In genomic region chr19:4539697-4540581, GRCh38 we compare ENCODE assay signal across 11 cellular contexts. TPM values are rescaled to one million over a fixed set of nuclear protein-coding genes. Genes with fewer than 3 reads are reported as not detected.
DNase-seq lines count a peak whose midpoint lies in the region; TF ChIP-seq lines count a peak whose summit lies in the region.
"Had no signal": no experiment of that assay in that cellular context is flagged by ENCODE, and none has a peak within 500 bp of the region (broad histone marks: within the 10 kb centered on the region; RNA-seq: fewer than 3 reads in every experiment).

LRG1 (minus strand) TSS chr19:4540036; CDS start chr19:4540013, 23 bp downstream.

- DNase-seq in activated CD4-positive, alpha-beta T cell treated with anti-CD3 and anti-CD28 coated beads, Interleukin-2, amount 10 ng/mL, durations not matched to agents 24 days and 14 days, result peak; percentile 65
- DNase-seq in activated CD4-positive, alpha-beta T cell treated with anti-CD3 and anti-CD28 coated beads for 1 hour, result no peak
- DNase-seq in hepatocyte (ENCODE audit: low spot score) (peak; percentile 73), stomach (peak; percentile 90), dorsolateral prefrontal cortex (no peak), NCI-H1092 (lab: John Stamatoyannopoulos, UW) (no peak), foreskin melanocyte (no peak)

- no peaks in the 10 kb centered on the region for H3K79me2 ChIP-seq in hepatocyte

- H3K4me1 Mint-ChIP-seq in activated CD4-positive, alpha-beta T cell treated with anti-CD3 and anti-CD28 coated beads, Interleukin-2, amount 10 ng/mL, durations not matched to agents 24 days and 14 days, result peaks cover 14% of the 10 kb centered on the region

- H3K4me2 ChIP-seq in hepatocyte, result peak within 1 kb of the TSS; percentile 42

- H3K9me3 ChIP-seq in hepatocyte (ENCODE audit: low read depth), result no peaks in the 10 kb centered on the region
- peaks cover 0 to 6% (median 0%) of the 10 kb centered on the region in 4 donors for H3K9me3 ChIP-seq in stomach

- intact Hi-C loops in activated CD4-positive, alpha-beta T cell treated with anti-CD3 and anti-CD28 coated beads, Interleukin-2, amount 10 ng/mL, durations not matched to agents 24 days and 14 days (cut with micrococcal nuclease), result no loop called here
- intact Hi-C loops in stomach (cut with DNase I; ENCODE audit: low total_unique reads) (no loop called here), dorsolateral prefrontal cortex (cut with DNase I) (no loop called here)

- no peaks in the 10 kb centered on the region for H3K27me3 ChIP-seq in hepatocyte
- peaks cover 0 to 41% (median 10%) of the 10 kb centered on the region in 3 donors for H3K27me3 ChIP-seq in stomach
- no peaks in the 10 kb centered on the region for H3K27me3 ChIP-seq in dorsolateral prefrontal cortex
- H3K27me3 ChIP-seq: cardiac muscle cell had no signal

- H3K27me3 Mint-ChIP-seq in activated CD4-positive, alpha-beta T cell treated with anti-CD3 and anti-CD28 coated beads, Interleukin-2, amount 10 ng/mL, durations not matched to agents 24 days and 14 days, result peaks cover 3% of the 10 kb centered on the region

- no peaks in the 10 kb centered on the region for H3K4me1 ChIP-seq in hepatocyte (ENCODE audit: insufficient read depth)
- peaks cover 12 to 49% (median 45%) of the 10 kb centered on the region in 4 donors for H3K4me1 ChIP-seq in stomach

- H3K4me3 Mint-ChIP-seq in activated CD4-positive, alpha-beta T cell treated with anti-CD3 and anti-CD28 coated beads, Interleukin-2, amount 10 ng/mL, durations not matched to agents 24 days and 14 days, result peak within 1 kb of the TSS; percentile 31

- WGBS in hepatocyte (ENCODE audit: low lambda C conversion rate, missing lambda C conversion rate), result 73% methylated on average over 14 of the region's 14 CpGs
- 23 to 37% (median 28%) methylated on average over 11 to 14 of the region's 14 CpGs for WGBS in stomach, 5 donors

- TF ChIP-seq POLR2A in Raji (IDR thresholded peaks at IDR 0.05; ENCODE audit: insufficient read depth, low read depth, low read length) (0 out of 2 replicates have a peak, but pooled peaks have one; percentile 17), stomach (IDR thresholded peaks at IDR 0.05) (peak in 2 of 4 donors; percentile 70 to 74)

- H3K9me2 ChIP-seq in hepatocyte (replicated peaks; ENCODE audit: insufficient read depth), result no peaks in the 10 kb centered on the region

- no peaks in the 10 kb centered on the region for H3K36me3 Mint-ChIP-seq in activated CD4-positive, alpha-beta T cell treated with anti-CD3 and anti-CD28 coated beads, Interleukin-2, amount 10 ng/mL, durations not matched to agents 24 days and 14 days (ENCODE audit: low read depth)

- no peaks in the 10 kb centered on the region for H3K9me3 Mint-ChIP-seq in activated CD4-positive, alpha-beta T cell treated with anti-CD3 and anti-CD28 coated beads, Interleukin-2, amount 10 ng/mL, durations not matched to agents 24 days and 14 days

- H3K36me3 ChIP-seq in hepatocyte (replicated peaks; ENCODE audit: insufficient read depth, low read depth) (no peaks in the 10 kb centered on the region), stomach (no peaks in the 10 kb centered on the region)
- H3K36me3 ChIP-seq: cardiac muscle cell had no signal

- no peaks in the 10 kb centered on the region for H4K20me1 ChIP-seq in hepatocyte (ENCODE audit: insufficient read depth, poor library complexity, severe bottlenecking)

- TF ChIP-seq EP300 in stomach (IDR thresholded peaks at IDR 0.05), result no peak

- peak within 1 kb of the TSS; percentile 32 for H3K27ac Mint-ChIP-seq in activated CD4-positive, alpha-beta T cell treated with anti-CD3 and anti-CD28 coated beads, Interleukin-2, amount 10 ng/mL, durations not matched to agents 24 days and 14 days

- no peak within 1 kb of the TSS for H3K4me3 ChIP-seq in hepatocyte
- H3K4me3 ChIP-seq in stomach, result peak within 1 kb of the TSS; percentile 25 to 50 (median 30)
- H3K4me3 ChIP-seq in dorsolateral prefrontal cortex, result no peak within 1 kb of the TSS
- H3K4me3 ChIP-seq: cardiac muscle cell had no signal

- TF ChIP-seq CTCF in hepatocyte (IDR thresholded peaks at IDR 0.05; ENCODE audit: poor library complexity) (no peak), stomach (IDR thresholded peaks at IDR 0.05) (no peak), dorsolateral prefrontal cortex (IDR thresholded peaks at IDR 0.05 in 54 of 56, conservative IDR thresholded peaks at IDR 0.05 in 2 of 56; ENCODE audit: low read depth in 1 of 56, partially characterized antibody in 56 of 56) (no peak)

- H2AFZ ChIP-seq in hepatocyte, result peak within 1 kb of the TSS; percentile 46

- H3K27ac ChIP-seq in hepatocyte (peak within 1 kb of the TSS; percentile 30), stomach (peak within 1 kb of the TSS; percentile 68 to 90 (median 75)), dorsolateral prefrontal cortex (peak within 1 kb of the TSS in 3 of 59 donors; percentile 28 to 57 (median 50))
- H3K27ac ChIP-seq: cardiac muscle cell had no signal

RNA-seq across cellular contexts. Expression of gene LRG1, which starts in this region (rescaled TPM):
- 0.24 and 0.40 TPM in 2 replicates for total RNA-seq in activated CD4-positive, alpha-beta T cell treated with anti-CD3 and anti-CD28 coated beads, Interleukin-2, amount 10 ng/mL, durations not matched to agents 24 days and 14 days
- 5.4 and 6.3 TPM in 2 replicates for total RNA-seq in hepatocyte
- polyA plus RNA-seq in hepatocyte, result 9.8 and 11.4 TPM in 2 replicates
- total RNA-seq in stomach, result 10 to 100 TPM in 1 of 5 donors, 1 to 10 TPM in 3, not detected in 1; 4.2 to 17.2 (median 7.3) TPM
- 10 to 100 TPM in 2 of 3 donors, 1 to 10 TPM in 1; 2.1 to 23.3 (median 16.1) TPM for polyA plus RNA-seq in stomach
- total RNA-seq in dorsolateral prefrontal cortex, result 1 to 10 TPM in 34 of 120 experiments, under 1 TPM in 72, not detected in 14; 0.13 to 3.5 (median 0.68) TPM
- total RNA-seq: osteocyte, RPMI7951 had no signal

Comparison
In these comparisons a context has a peak if more than half of its experiments do, and no peak if none do; other contexts are left out.
1. Peak in DNase-seq in activated CD4-positive, alpha-beta T cell treated with anti-CD3 and anti-CD28 coated beads, Interleukin-2, amount 10 ng/mL, durations not matched to agents 24 days and 14 days; RNA of the gene not detected or under 1 TPM.
2. DNase-seq: peak in hepatocyte (single experiment) and stomach (single experiment); none in activated CD4-positive, alpha-beta T cell treated with anti-CD3 and anti-CD28 coated beads for 1 hour (single experiment), dorsolateral prefrontal cortex (0 of 10), NCI-H1092 (single experiment) and foreskin melanocyte (single experiment).
3. H3K4me3 ChIP-seq: peak in stomach (4 of 4); none in hepatocyte (single experiment) and dorsolateral prefrontal cortex (0 of 59).